10 cellular contexts compared by ENCODE assay signal in genomic region chr12:3122841-3123678, GRCh38. TPM values are rescaled to one million over a fixed set of nuclear protein-coding genes. Genes with fewer than 3 reads are reported as not detected.
DNase-seq lines count a peak whose midpoint lies in the region; ATAC-seq and TF ChIP-seq lines count a peak whose summit lies in the region.
"Had no signal": no experiment of that assay in that cellular context is flagged by ENCODE, and none has a peak within 500 bp of the region (broad histone marks: within the 10 kb centered on the region; RNA-seq: fewer than 3 reads in every experiment).

No MANE protein-coding gene starts in this region.

- H3K27me3 ChIP-seq in SJCRH30 = no peaks in the 10 kb centered on the region

- no peak overlapping the region for H3K4me3 ChIP-seq in SJCRH30
- no peak overlapping the region for H3K4me3 ChIP-seq in fibroblast of mammary gland (ENCODE audit: control insufficient read depth, low read depth, low read length)

- H3K27me3 Mint-ChIP-seq in activated naive CD4-positive, alpha-beta T cell treated with anti-CD3 and anti-CD28 coated beads for 36 hours (ENCODE audit: low read depth) = peaks cover 7% of the 10 kb centered on the region

- peak overlapping the region; percentile 95 for H3K27ac ChIP-seq in SJCRH30

- no peaks in the 10 kb centered on the region for H3K9me3 Mint-ChIP-seq in activated naive CD4-positive, alpha-beta T cell treated with anti-CD3 and anti-CD28 coated beads for 36 hours

- DNase-seq in Daoy (ENCODE audit: low read depth) = peak; percentile 63
- DNase-seq in SJCRH30 = peak; percentile 94 to 95
- DNase-seq in fibroblast of mammary gland (ENCODE audit: low read depth) = peak; percentile 81
- no peak for DNase-seq in omental fat pad (ENCODE audit: low spot score)
- DNase-seq in activated naive CD4-positive, alpha-beta T cell treated with anti-CD3 and anti-CD28 coated beads for 36 hours = no peak
- no peak for DNase-seq in SIG-M5 (lab: John Stamatoyannopoulos, UW)
- DNase-seq in activated CD4-positive, CD25-positive, alpha-beta regulatory T cell (lab: John Stamatoyannopoulos, UW) = no peak
- DNase-seq: activated CD4-positive, alpha-beta memory T cell treated with anti-CD3 and anti-CD28 coated beads for 36 hours; NCI-H2171 treated with DMSO at 0.1 percent for 48 hours had no signal

- peaks cover 12% of the 10 kb centered on the region for H3K4me1 Mint-ChIP-seq in activated naive CD4-positive, alpha-beta T cell treated with anti-CD3 and anti-CD28 coated beads for 36 hours (ENCODE audit: low read depth)

- TF ChIP-seq CTCF in fibroblast of mammary gland (conservative IDR thresholded peaks at IDR 0.05; ENCODE audit: control insufficient read depth, insufficient read depth, low read depth, low read length) (peak; percentile 29), omental fat pad (IDR thresholded peaks at IDR 0.05) (no peak)

- H3K4me3 Mint-ChIP-seq in activated naive CD4-positive, alpha-beta T cell treated with anti-CD3 and anti-CD28 coated beads for 36 hours = no peak overlapping the region
- H3K4me3 Mint-ChIP-seq: activated CD4-positive, alpha-beta memory T cell treated with anti-CD3 and anti-CD28 coated beads for 36 hours had no signal

- CTCF ChIA-PET in activated naive CD4-positive, alpha-beta T cell treated with anti-CD3 and anti-CD28 coated beads for 36 hours (lab: Charles Lee) = interaction anchor here (0.7 to 1.9 kb wide), 6 partner anchors 10 to 154 kb away, joined by 3 to 6 read pairs (median 4); no protein-coding TSS in a partner anchor

- no peaks in the 10 kb centered on the region for H3K36me3 ChIP-seq in SJCRH30

- peaks cover 47% of the 10 kb centered on the region for H3K4me1 ChIP-seq in SJCRH30

- H3K36me3 Mint-ChIP-seq in activated naive CD4-positive, alpha-beta T cell treated with anti-CD3 and anti-CD28 coated beads for 36 hours (ENCODE audit: low read depth) = no peaks in the 10 kb centered on the region
- H3K36me3 Mint-ChIP-seq: activated CD4-positive, alpha-beta memory T cell treated with anti-CD3 and anti-CD28 coated beads for 36 hours had no signal

- no peak overlapping the region for H3K27ac Mint-ChIP-seq in activated naive CD4-positive, alpha-beta T cell treated with anti-CD3 and anti-CD28 coated beads for 36 hours
- H3K27ac Mint-ChIP-seq: activated CD4-positive, alpha-beta memory T cell treated with anti-CD3 and anti-CD28 coated beads for 36 hours had no signal

- H3K9me3 ChIP-seq in SJCRH30 (replicated peaks) = no peaks in the 10 kb centered on the region

- intact Hi-C loops in activated naive CD4-positive, alpha-beta T cell treated with anti-CD3 and anti-CD28 coated beads for 36 hours (cut with micrococcal nuclease) = no loop called here

- ATAC-seq in omental fat pad (ENCODE audit: low FRiP score) (peak; percentile 66), GM19351 (IDR thresholded peaks at IDR 0.05; ENCODE audit: unreplicated experiment) (no peak)

RNA-seq across cellular contexts. Expression of gene TSPAN9, which starts 45.9 kb away (rescaled TPM):
- 9.8 and 13.7 TPM in 2 replicates for total RNA-seq in Daoy (2014; rRNA removed; shearing (Covaris generic))
- total RNA-seq in SJCRH30 (2014; rRNA removed; shearing (Covaris generic)) = 194 and 210 TPM in 2 replicates
- 10 to 100 TPM; 23.4 to 43.3 (median 29.4) TPM for total RNA-seq in omental fat pad
- total RNA-seq in activated naive CD4-positive, alpha-beta T cell treated with anti-CD3 and anti-CD28 coated beads for 36 hours = under 1 TPM; 0.72 to 0.91 TPM

Comparison
In these comparisons a context has a peak if more than half of its experiments do, and no peak if none do; other contexts are left out.
1. DNase-seq: peak in Daoy (single experiment), SJCRH30 (2 of 2) and fibroblast of mammary gland (single experiment); none in omental fat pad (single experiment), activated naive CD4-positive, alpha-beta T cell treated with anti-CD3 and anti-CD28 coated beads for 36 hours (single experiment), SIG-M5 (single experiment) and activated CD4-positive, CD25-positive, alpha-beta regulatory T cell (0 of 4).